1 cellular context compared by ENCODE assay signal in the genomic region with DNA sequence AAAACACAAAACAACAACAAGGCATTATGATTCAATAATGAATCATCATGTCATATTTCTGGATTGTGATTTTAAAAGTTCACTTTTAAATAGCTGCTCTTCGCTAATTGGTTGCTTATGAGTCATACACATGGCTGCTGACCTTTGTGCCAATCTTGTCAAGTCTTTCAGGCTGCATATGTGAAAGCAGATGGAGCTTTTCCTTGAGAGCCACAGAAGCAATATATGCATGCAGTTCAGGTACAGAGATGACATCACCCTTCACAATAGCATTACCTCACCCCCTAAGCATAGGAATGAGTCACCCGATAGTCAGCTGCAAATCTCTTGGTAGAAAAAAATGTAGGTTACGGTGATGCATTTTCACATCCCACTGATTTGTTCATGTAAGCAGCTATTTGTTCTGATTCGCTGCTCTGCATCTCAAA.
TF ChIP-seq lines count a peak whose summit lies in the region.

No MANE protein-coding gene starts in this region.

TF ChIP-seq in K562, 482 proteins besides CTCF, POLR2A, EP300 and RAD21 (continued from another document and continues in another):
- TF ChIP-seq POLR2AphosphoS5 (IDR thresholded peaks at IDR 0.05; ENCODE audit: control insufficient read depth, insufficient read depth, low read depth, low read length) (no peak), ADNP (tag; IDR thresholded peaks at IDR 0.05) (no peak), MCM7 (IDR thresholded peaks at IDR 0.05) (no peak), POLR2B (IDR thresholded peaks at IDR 0.05; ENCODE audit: low read depth, partially characterized antibody) (no peak), PRMT5 (CRISPR knock-in tag; IDR thresholded peaks at IDR 0.05) (no peak), HDAC1 (IDR thresholded peaks at IDR 0.05) (peak in 1 of 2 experiments; percentile 72; a peak in 2 of 4 replicates), MCM5 (IDR thresholded peaks at IDR 0.05; ENCODE audit: low read depth) (no peak), LEF1 (IDR thresholded peaks at IDR 0.05) (peak; percentile 22; the same call in 1 of the 2 replicates), FOXP1 (CRISPR knock-in tag; IDR thresholded peaks at IDR 0.05) (no peak), FOSL1 (tag; conservative IDR thresholded peaks at IDR 0.05) (peak; percentile 98), SMC3 (conservative IDR thresholded peaks at IDR 0.05; ENCODE audit: insufficient read depth, low read depth, low read length) (no peak), SMARCA5 (IDR thresholded peaks at IDR 0.05) (no peak), CBX2 (IDR thresholded peaks at IDR 0.05; ENCODE audit: insufficient read depth, low read length, poor library complexity, severe bottlenecking) (no peak), ZNF561 (CRISPR knock-in tag; conservative IDR thresholded peaks at IDR 0.05) (no peak), ZNF589 (CRISPR knock-in tag; IDR thresholded peaks at IDR 0.05; ENCODE audit: low read depth) (0 out of 2 replicates have a peak, but pooled peaks have one; percentile 47), ZNF785 (CRISPR knock-in tag; IDR thresholded peaks at IDR 0.05) (no peak), PML (IDR thresholded peaks at IDR 0.05; ENCODE audit: low read length) (no peak), SRF (CRISPR knock-in tag; IDR thresholded peaks at IDR 0.05) (no peak), CTBP1 (IDR thresholded peaks at IDR 0.05; ENCODE audit: borderline replicate concordance) (no peak), ZNF174 (CRISPR knock-in tag; IDR thresholded peaks at IDR 0.05) (no peak), ZNF384 (IDR thresholded peaks at IDR 0.05; ENCODE audit: low read depth, low read length) (peak; percentile 96), TAF9B (IDR thresholded peaks at IDR 0.05; ENCODE audit: partially characterized antibody) (peak; percentile 95), CHCHD3 (CRISPR knock-in tag; IDR thresholded peaks at IDR 0.05) (no peak), THRAP3 (IDR thresholded peaks at IDR 0.05; ENCODE audit: borderline replicate concordance) (no peak), KDM4B (IDR thresholded peaks at IDR 0.05; ENCODE audit: borderline replicate concordance in 2 of 2, low read depth in 1 of 2) (no peak)
- TF ChIP-seq, protein P1, sequence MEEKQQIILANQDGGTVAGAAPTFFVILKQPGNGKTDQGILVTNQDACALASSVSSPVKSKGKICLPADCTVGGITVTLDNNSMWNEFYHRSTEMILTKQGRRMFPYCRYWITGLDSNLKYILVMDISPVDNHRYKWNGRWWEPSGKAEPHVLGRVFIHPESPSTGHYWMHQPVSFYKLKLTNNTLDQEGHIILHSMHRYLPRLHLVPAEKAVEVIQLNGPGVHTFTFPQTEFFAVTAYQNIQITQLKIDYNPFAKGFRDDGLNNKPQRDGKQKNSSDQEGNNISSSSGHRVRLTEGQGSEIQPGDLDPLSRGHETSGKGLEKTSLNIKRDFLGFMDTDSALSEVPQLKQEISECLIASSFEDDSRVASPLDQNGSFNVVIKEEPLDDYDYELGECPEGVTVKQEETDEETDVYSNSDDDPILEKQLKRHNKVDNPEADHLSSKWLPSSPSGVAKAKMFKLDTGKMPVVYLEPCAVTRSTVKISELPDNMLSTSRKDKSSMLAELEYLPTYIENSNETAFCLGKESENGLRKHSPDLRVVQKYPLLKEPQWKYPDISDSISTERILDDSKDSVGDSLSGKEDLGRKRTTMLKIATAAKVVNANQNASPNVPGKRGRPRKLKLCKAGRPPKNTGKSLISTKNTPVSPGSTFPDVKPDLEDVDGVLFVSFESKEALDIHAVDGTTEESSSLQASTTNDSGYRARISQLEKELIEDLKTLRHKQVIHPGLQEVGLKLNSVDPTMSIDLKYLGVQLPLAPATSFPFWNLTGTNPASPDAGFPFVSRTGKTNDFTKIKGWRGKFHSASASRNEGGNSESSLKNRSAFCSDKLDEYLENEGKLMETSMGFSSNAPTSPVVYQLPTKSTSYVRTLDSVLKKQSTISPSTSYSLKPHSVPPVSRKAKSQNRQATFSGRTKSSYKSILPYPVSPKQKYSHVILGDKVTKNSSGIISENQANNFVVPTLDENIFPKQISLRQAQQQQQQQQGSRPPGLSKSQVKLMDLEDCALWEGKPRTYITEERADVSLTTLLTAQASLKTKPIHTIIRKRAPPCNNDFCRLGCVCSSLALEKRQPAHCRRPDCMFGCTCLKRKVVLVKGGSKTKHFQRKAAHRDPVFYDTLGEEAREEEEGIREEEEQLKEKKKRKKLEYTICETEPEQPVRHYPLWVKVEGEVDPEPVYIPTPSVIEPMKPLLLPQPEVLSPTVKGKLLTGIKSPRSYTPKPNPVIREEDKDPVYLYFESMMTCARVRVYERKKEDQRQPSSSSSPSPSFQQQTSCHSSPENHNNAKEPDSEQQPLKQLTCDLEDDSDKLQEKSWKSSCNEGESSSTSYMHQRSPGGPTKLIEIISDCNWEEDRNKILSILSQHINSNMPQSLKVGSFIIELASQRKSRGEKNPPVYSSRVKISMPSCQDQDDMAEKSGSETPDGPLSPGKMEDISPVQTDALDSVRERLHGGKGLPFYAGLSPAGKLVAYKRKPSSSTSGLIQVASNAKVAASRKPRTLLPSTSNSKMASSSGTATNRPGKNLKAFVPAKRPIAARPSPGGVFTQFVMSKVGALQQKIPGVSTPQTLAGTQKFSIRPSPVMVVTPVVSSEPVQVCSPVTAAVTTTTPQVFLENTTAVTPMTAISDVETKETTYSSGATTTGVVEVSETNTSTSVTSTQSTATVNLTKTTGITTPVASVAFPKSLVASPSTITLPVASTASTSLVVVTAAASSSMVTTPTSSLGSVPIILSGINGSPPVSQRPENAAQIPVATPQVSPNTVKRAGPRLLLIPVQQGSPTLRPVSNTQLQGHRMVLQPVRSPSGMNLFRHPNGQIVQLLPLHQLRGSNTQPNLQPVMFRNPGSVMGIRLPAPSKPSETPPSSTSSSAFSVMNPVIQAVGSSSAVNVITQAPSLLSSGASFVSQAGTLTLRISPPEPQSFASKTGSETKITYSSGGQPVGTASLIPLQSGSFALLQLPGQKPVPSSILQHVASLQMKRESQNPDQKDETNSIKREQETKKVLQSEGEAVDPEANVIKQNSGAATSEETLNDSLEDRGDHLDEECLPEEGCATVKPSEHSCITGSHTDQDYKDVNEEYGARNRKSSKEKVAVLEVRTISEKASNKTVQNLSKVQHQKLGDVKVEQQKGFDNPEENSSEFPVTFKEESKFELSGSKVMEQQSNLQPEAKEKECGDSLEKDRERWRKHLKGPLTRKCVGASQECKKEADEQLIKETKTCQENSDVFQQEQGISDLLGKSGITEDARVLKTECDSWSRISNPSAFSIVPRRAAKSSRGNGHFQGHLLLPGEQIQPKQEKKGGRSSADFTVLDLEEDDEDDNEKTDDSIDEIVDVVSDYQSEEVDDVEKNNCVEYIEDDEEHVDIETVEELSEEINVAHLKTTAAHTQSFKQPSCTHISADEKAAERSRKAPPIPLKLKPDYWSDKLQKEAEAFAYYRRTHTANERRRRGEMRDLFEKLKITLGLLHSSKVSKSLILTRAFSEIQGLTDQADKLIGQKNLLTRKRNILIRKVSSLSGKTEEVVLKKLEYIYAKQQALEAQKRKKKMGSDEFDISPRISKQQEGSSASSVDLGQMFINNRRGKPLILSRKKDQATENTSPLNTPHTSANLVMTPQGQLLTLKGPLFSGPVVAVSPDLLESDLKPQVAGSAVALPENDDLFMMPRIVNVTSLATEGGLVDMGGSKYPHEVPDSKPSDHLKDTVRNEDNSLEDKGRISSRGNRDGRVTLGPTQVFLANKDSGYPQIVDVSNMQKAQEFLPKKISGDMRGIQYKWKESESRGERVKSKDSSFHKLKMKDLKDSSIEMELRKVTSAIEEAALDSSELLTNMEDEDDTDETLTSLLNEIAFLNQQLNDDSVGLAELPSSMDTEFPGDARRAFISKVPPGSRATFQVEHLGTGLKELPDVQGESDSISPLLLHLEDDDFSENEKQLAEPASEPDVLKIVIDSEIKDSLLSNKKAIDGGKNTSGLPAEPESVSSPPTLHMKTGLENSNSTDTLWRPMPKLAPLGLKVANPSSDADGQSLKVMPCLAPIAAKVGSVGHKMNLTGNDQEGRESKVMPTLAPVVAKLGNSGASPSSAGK (IDR thresholded peaks at IDR 0.05), result no peak; the same call in 1 of the 2 replicates
- TF ChIP-seq, protein P2, sequence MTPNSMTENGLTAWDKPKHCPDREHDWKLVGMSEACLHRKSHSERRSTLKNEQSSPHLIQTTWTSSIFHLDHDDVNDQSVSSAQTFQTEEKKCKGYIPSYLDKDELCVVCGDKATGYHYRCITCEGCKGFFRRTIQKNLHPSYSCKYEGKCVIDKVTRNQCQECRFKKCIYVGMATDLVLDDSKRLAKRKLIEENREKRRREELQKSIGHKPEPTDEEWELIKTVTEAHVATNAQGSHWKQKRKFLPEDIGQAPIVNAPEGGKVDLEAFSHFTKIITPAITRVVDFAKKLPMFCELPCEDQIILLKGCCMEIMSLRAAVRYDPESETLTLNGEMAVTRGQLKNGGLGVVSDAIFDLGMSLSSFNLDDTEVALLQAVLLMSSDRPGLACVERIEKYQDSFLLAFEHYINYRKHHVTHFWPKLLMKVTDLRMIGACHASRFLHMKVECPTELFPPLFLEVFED (CRISPR knock-in tag; conservative IDR thresholded peaks at IDR 0.05), result no peak
- TF ChIP-seq, protein P3, sequence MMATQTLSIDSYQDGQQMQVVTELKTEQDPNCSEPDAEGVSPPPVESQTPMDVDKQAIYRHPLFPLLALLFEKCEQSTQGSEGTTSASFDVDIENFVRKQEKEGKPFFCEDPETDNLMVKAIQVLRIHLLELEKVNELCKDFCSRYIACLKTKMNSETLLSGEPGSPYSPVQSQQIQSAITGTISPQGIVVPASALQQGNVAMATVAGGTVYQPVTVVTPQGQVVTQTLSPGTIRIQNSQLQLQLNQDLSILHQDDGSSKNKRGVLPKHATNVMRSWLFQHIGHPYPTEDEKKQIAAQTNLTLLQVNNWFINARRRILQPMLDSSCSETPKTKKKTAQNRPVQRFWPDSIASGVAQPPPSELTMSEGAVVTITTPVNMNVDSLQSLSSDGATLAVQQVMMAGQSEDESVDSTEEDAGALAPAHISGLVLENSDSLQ (IDR thresholded peaks at IDR 0.05), result peak; percentile 79
- TF ChIP-seq, protein P4, sequence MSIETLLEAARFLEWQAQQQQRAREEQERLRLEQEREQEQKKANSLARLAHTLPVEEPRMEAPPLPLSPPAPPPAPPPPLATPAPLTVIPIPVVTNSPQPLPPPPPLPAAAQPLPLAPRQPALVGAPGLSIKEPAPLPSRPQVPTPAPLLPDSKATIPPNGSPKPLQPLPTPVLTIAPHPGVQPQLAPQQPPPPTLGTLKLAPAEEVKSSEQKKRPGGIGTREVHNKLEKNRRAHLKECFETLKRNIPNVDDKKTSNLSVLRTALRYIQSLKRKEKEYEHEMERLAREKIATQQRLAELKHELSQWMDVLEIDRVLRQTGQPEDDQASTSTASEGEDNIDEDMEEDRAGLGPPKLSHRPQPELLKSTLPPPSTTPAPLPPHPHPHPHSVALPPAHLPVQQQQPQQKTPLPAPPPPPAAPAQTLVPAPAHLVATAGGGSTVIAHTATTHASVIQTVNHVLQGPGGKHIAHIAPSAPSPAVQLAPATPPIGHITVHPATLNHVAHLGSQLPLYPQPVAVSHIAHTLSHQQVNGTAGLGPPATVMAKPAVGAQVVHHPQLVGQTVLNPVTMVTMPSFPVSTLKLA (conservative IDR thresholded peaks at IDR 0.05), result no peak; a peak in 1 of 4 replicates
- TF ChIP-seq, protein P5, sequence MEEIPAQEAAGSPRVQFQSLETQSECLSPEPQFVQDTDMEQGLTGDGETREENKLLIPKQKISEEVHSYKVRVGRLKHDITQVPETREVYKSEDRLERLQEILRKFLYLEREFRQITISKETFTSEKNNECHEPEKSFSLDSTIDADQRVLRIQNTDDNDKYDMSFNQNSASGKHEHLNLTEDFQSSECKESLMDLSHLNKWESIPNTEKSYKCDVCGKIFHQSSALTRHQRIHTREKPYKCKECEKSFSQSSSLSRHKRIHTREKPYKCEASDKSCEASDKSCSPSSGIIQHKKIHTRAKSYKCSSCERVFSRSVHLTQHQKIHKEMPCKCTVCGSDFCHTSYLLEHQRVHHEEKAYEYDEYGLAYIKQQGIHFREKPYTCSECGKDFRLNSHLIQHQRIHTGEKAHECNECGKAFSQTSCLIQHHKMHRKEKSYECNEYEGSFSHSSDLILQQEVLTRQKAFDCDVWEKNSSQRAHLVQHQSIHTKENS (CRISPR knock-in tag; IDR thresholded peaks at IDR 0.05), result no peak
- TF ChIP-seq, protein P6, sequence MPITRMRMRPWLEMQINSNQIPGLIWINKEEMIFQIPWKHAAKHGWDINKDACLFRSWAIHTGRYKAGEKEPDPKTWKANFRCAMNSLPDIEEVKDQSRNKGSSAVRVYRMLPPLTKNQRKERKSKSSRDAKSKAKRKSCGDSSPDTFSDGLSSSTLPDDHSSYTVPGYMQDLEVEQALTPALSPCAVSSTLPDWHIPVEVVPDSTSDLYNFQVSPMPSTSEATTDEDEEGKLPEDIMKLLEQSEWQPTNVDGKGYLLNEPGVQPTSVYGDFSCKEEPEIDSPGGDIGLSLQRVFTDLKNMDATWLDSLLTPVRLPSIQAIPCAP (CRISPR knock-in tag; IDR thresholded peaks at IDR 0.05; ENCODE audit: borderline replicate concordance), result no peak
- TF ChIP-seq, protein P7, sequence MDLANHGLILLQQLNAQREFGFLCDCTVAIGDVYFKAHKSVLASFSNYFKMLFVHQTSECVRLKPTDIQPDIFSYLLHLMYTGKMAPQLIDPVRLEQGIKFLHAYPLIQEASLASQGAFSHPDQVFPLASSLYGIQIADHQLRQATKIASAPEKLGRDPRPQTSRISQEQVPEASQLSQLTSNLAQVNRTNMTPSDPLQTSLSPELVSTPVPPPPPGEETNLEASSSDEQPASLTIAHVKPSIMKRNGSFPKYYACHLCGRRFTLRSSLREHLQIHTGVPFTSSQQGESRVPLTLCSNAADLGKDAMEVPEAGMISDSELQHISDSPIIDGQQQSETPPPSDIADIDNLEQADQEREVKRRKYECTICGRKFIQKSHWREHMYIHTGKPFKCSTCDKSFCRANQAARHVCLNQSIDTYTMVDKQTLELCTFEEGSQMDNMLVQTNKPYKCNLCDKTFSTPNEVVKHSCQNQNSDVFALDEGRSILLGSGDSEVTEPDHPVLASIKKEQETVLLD (IDR thresholded peaks at IDR 0.05), result no peak
- TF ChIP-seq, protein P8, sequence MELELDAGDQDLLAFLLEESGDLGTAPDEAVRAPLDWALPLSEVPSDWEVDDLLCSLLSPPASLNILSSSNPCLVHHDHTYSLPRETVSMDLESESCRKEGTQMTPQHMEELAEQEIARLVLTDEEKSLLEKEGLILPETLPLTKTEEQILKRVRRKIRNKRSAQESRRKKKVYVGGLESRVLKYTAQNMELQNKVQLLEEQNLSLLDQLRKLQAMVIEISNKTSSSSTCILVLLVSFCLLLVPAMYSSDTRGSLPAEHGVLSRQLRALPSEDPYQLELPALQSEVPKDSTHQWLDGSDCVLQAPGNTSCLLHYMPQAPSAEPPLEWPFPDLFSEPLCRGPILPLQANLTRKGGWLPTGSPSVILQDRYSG (tag; conservative IDR thresholded peaks at IDR 0.05; ENCODE audit: low read depth), result no peak
- TF ChIP-seq, protein P9, sequence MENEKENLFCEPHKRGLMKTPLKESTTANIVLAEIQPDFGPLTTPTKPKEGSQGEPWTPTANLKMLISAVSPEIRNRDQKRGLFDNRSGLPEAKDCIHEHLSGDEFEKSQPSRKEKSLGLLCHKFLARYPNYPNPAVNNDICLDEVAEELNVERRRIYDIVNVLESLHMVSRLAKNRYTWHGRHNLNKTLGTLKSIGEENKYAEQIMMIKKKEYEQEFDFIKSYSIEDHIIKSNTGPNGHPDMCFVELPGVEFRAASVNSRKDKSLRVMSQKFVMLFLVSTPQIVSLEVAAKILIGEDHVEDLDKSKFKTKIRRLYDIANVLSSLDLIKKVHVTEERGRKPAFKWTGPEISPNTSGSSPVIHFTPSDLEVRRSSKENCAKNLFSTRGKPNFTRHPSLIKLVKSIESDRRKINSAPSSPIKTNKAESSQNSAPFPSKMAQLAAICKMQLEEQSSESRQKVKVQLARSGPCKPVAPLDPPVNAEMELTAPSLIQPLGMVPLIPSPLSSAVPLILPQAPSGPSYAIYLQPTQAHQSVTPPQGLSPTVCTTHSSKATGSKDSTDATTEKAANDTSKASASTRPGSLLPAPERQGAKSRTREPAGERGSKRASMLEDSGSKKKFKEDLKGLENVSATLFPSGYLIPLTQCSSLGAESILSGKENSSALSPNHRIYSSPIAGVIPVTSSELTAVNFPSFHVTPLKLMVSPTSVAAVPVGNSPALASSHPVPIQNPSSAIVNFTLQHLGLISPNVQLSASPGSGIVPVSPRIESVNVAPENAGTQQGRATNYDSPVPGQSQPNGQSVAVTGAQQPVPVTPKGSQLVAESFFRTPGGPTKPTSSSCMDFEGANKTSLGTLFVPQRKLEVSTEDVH (IDR thresholded peaks at IDR 0.05; ENCODE audit: low read depth, partially characterized antibody), result no peak
